In genomic region chr13:45711952-45712351, GRCh38 we compare ENCODE assay signal across 32 cellular contexts. TPM values are rescaled to one million over a fixed set of nuclear protein-coding genes. Genes with fewer than 3 reads are reported as not detected.
"Had no signal": no experiment of that assay in that cellular context is flagged by ENCODE, and none has a peak within 500 bp of the region (broad histone marks: within the 10 kb centered on the region; RNA-seq: fewer than 3 reads in every experiment).

No MANE protein-coding gene starts in this region.

- H3K4me1 ChIP-seq: adrenal gland, ascending aorta, breast epithelium, esophagus muscularis mucosa, foreskin keratinocyte, gastrocnemius medialis, heart left ventricle had no signal

- H3K9me3 ChIP-seq: adrenal gland, ascending aorta, breast epithelium, gastrocnemius medialis, heart left ventricle had no signal

- H3K4me3 ChIP-seq: adrenal gland, ascending aorta, breast epithelium, cardiac muscle cell, coronary artery, dorsolateral prefrontal cortex, esophagus muscularis mucosa, gastrocnemius medialis, heart left ventricle had no signal

- H3K36me3 ChIP-seq: adrenal gland, ascending aorta, breast epithelium, cardiac muscle cell, esophagus muscularis mucosa, gastrocnemius medialis, heart left ventricle had no signal

- H3K27me3 ChIP-seq: adrenal gland, ascending aorta, breast epithelium, cardiac muscle cell, dorsolateral prefrontal cortex, esophagus muscularis mucosa, gastrocnemius medialis, heart left ventricle had no signal

- DNase-seq: activated CD4-positive, alpha-beta memory T cell treated with anti-CD3 and anti-CD28 coated beads, Interleukin-2, amount 10 ng/mL, durations not matched to agents 7 days and 5 days; activated CD4-positive, alpha-beta T cell treated with anti-CD3 and anti-CD28 coated beads for 1 hour; activated CD4-positive, alpha-beta T cell treated with anti-CD3 and anti-CD28 coated beads for 4 hours; activated CD4-positive, alpha-beta T cell treated with anti-CD3 and anti-CD28 coated beads, Interleukin-2, amount 10 ng/mL, durations not matched to agents 7 days and 5 days; activated CD4-positive, alpha-beta T cell treated with anti-CD3 and anti-CD28 coated beads, Interleukin-2, amount 50 U/mL, for 4 hours; activated CD8-positive, alpha-beta memory T cell treated with anti-CD3 and anti-CD28 coated beads for 24 hours; activated effector memory CD4-positive, alpha-beta T cell treated with anti-CD3 and anti-CD28 coated beads, Interleukin-2, amount 50 U/mL, for 16 hours; activated naive CD4-positive, alpha-beta T cell treated with anti-CD3 and anti-CD28 coated beads for 36 hours; activated naive CD8-positive, alpha-beta T cell treated with anti-CD3 and anti-CD28 coated beads for 36 hours; activated naive CD8-positive, alpha-beta T cell treated with anti-CD3 and anti-CD28 coated beads, Interleukin-2, amount 50 U/mL, for 24 hours; activated T-cell treated with anti-CD3 and anti-CD28 coated beads, Interleukin-2, amount 50 U/mL, for 48 hours; adrenal gland; effector memory CD4-positive, alpha-beta T cell; endodermal cell; foreskin keratinocyte; gastrocnemius medialis; glutamatergic neuron; heart left ventricle; T-helper 2 cell had no signal

- ATAC-seq: activated naive CD8-positive, alpha-beta T cell treated with anti-CD3 and anti-CD28 coated beads, Interleukin-2, amount 50 U/mL, for 24 hours; foreskin keratinocyte; gastrocnemius medialis; heart left ventricle; WTC11 had no signal

- H3K27ac ChIP-seq: adrenal gland, ascending aorta, breast epithelium, cardiac muscle cell, coronary artery, esophagus muscularis mucosa, foreskin keratinocyte, gastrocnemius medialis, heart left ventricle, VCaP had no signal

RNA-seq across cellular contexts. Expression of gene CBY2, which starts 9.8 kb away (rescaled TPM):
- total RNA-seq: activated CD4-positive, alpha-beta memory T cell treated with anti-CD3 and anti-CD28 coated beads, Interleukin-2, amount 10 ng/mL, durations not matched to agents 7 days and 5 days; activated CD4-positive, alpha-beta T cell treated with anti-CD3 and anti-CD28 coated beads, Interleukin-2, amount 10 ng/mL, durations not matched to agents 7 days and 5 days; activated naive CD4-positive, alpha-beta T cell treated with anti-CD3 and anti-CD28 coated beads for 36 hours; activated naive CD8-positive, alpha-beta T cell treated with anti-CD3 and anti-CD28 coated beads for 36 hours; activated T-helper 1 cell treated with anti-CD3 and anti-CD28 coated beads, Interleukin-12 subunit alpha, Interleukin-12 subunit beta, Interleukin-2, Interleukin-4 antibody, amounts not matched to agents 30 ng/mL and 10 ng/mL and 1 ng/mL, durations not matched to agents 14 hours and 24 hours and 36 hours; activated T-helper 2 cell treated with anti-CD3 and anti-CD28 coated beads, Interferon-gamma antibody, Interleukin-2, Interleukin-4, amounts not matched to agents 10 μg/mL and 5 μg/mL and 100 μg/mL, durations not matched to agents 14 hours and 24 hours and 36 hours; adrenal gland; ascending aorta; breast epithelium; cardiac muscle cell; cerebellum; dorsolateral prefrontal cortex; endodermal cell; epithelial cell of proximal tubule; esophagus muscularis mucosa; foreskin keratinocyte; gastrocnemius medialis; heart left ventricle; T-helper 1 cell treated with Interleukin-12 subunit alpha and Interleukin-12 subunit beta and Interleukin-4 antibody, amounts not matched to agents 30 ng/mL and 1 ng/mL, for 36 hours had no signal
- polyA plus RNA-seq: adrenal gland, foreskin keratinocyte, heart left ventricle had no signal
